ENCODE assay signal across 13 cellular contexts in the genomic region with DNA sequence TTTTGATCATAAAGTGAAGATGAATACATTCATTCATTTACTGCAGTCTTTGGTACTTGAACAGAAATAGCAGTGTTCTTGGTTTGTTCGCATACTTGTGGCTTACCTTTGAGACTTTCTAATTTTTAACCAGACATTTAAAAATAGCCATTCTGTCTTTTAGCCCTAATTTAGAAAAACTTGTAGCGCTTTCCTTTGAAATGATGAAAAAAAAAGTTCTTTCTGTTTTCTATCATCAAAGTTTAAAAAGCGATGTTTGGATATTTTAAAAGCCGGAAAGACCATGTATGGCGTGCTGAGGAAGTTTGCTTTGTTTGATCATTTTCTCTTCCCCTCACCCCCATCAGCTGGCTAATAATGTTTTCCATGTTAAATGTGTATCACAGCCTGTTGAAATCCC.
DNase-seq lines count a peak whose midpoint lies in the region; ATAC-seq and TF ChIP-seq lines count a peak whose summit lies in the region.
"Had no signal": no experiment of that assay in that cellular context is flagged by ENCODE, and none has a peak within 500 bp of the region (broad histone marks: within the 10 kb centered on the region; RNA-seq: fewer than 3 reads in every experiment).

No MANE protein-coding gene starts in this region.

- 0 out of 2 replicates have a peak, but pooled peaks cover 4% of the 10 kb centered on the region for H3K36me3 ChIP-seq in HUES6 (ENCODE audit: control insufficient read depth, insufficient read depth, low read length)

- peak; percentile 71 for ATAC-seq in GM19455 (IDR thresholded peaks at IDR 0.05; ENCODE audit: unreplicated experiment)
- ATAC-seq: PC-3 had no signal

- peak; percentile 34 for DNase-seq in COLO829 (ENCODE audit: low spot score)
- DNase-seq in fibroblast of villous mesenchyme (ENCODE audit: low read depth), result peak; percentile 64
- DNase-seq in stimulated activated CD4-positive, alpha-beta T cell treated with anti-CD3 and anti-CD28 coated beads, Interleukin-4, amount 100 ng/mL, for 24 hours, result no peak
- no peak for DNase-seq in caudate nucleus (lab: John Stamatoyannopoulos, UW)
- no peak for DNase-seq in AG20443 (ENCODE audit: low spot score)
- no peak for DNase-seq in A172 (ENCODE audit: low spot score)
- DNase-seq: central memory CD4-positive, alpha-beta T cell; GM23248; NCI-H1436 treated with DMSO at 0.1 percent for 48 hours; PC-3 had no signal

- H3K4me1 ChIP-seq in HUES6 (ENCODE audit: control insufficient read depth, insufficient read depth, low read length), result peaks cover 71% of the 10 kb centered on the region

- H3K27ac ChIP-seq in HUES6 (ENCODE audit: low read depth, low read length) (peak overlapping the region; percentile 85), caudate nucleus (ENCODE audit: low read depth, low read length) (no peak overlapping the region)
- H3K27ac ChIP-seq: GM23248, HL-60 had no signal

- H3K4me3 ChIP-seq in HUES6 (ENCODE audit: low read depth, low read length) (no peak overlapping the region), fibroblast of villous mesenchyme (ENCODE audit: low read depth, low read length) (no peak overlapping the region)
- H3K4me3 ChIP-seq: GM23248 had no signal

- H3K9me3 ChIP-seq in HUES6 (ENCODE audit: control insufficient read depth, insufficient read depth, low read depth, low read length), result no peaks in the 10 kb centered on the region

- H3K27me3 ChIP-seq in HUES6 (ENCODE audit: control insufficient read depth, insufficient read depth, low read length), result no peaks in the 10 kb centered on the region

- TF ChIP-seq CTCF in fibroblast of villous mesenchyme (IDR thresholded peaks at IDR 0.05; ENCODE audit: insufficient read depth, low read depth, low read length), result no peak

- peak overlapping the region; percentile 82 for H3K9ac ChIP-seq in HUES6 (ENCODE audit: low read length)

Comparison
In these comparisons a context has a peak if more than half of its experiments do, and no peak if none do; other contexts are left out.
1. DNase-seq: peak in COLO829 (single experiment) and fibroblast of villous mesenchyme (single experiment); none in stimulated activated CD4-positive, alpha-beta T cell treated with anti-CD3 and anti-CD28 coated beads, Interleukin-4, amount 100 ng/mL, for 24 hours (single experiment), caudate nucleus (0 of 61), AG20443 (single experiment) and A172 (single experiment).